18 cellular contexts compared by ENCODE assay signal in the genomic region with DNA sequence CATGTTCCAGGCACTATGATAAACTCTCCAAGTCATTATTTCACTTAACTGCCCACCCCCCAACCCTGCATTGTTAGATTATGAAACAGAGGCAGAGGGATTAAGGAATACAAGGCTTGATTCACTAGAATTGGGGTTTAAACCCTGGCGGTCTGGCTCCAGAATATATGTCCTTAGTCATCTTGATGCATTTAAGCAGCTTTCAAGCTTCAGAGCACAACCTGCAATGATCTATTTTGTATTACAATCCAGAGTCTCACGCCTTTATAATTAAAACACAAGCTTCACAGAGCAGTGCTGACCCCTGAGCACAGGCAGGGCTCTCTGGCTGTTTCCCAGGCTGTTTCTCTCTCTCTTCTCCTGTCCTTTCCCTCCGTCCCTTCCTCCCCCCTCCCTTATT.
DNase-seq lines count a peak whose midpoint lies in the region; FAIRE-seq and TF ChIP-seq lines count a peak whose summit lies in the region.
"Had no signal": no experiment of that assay in that cellular context is flagged by ENCODE, and none has a peak within 500 bp of the region (broad histone marks: within the 10 kb centered on the region; RNA-seq: fewer than 3 reads in every experiment).

No MANE protein-coding gene starts in this region.

- H3K36me3 Mint-ChIP-seq in neural progenitor cell = peaks cover 27% of the 10 kb centered on the region

- H3K4me2 ChIP-seq in neural progenitor cell = peak overlapping the region; percentile 37
- H3K4me2 ChIP-seq: A549 had no signal

- TF ChIP-seq CTCF in neural progenitor cell (IDR thresholded peaks at IDR 0.05) = no peak

- peaks cover 20% of the 10 kb centered on the region for H3F3A ChIP-seq in neural progenitor cell (ENCODE audit: low read depth)

- H3K36me3 ChIP-seq in neural progenitor cell = no peaks in the 10 kb centered on the region

- H4K20me1 ChIP-seq in neural progenitor cell (ENCODE audit: low read depth) = peaks cover 20% of the 10 kb centered on the region

- H3K9me3 ChIP-seq in neural progenitor cell (ENCODE audit: low read depth) = no peaks in the 10 kb centered on the region
- H3K9me3 ChIP-seq: Caco-2 had no signal

- H3K27me3 ChIP-seq in neural progenitor cell = no peaks in the 10 kb centered on the region

- DNase-seq in NCI-H2227 treated with DMSO at 0.1 percent for 48 hours (lab: John Stamatoyannopoulos, UW) = peak; percentile 12
- no peak for DNase-seq in NCI-H2227 (lab: John Stamatoyannopoulos, UW; ENCODE audit: unreplicated experiment)
- peak; percentile 21 for DNase-seq in amniotic epithelial cell (ENCODE audit: low read depth)
- DNase-seq in neural progenitor cell (ENCODE audit: low spot score) = peak; percentile 64
- no peak for DNase-seq in GM19239 (ENCODE audit: insufficient read length, low spot score)
- DNase-seq in stimulated activated CD4-positive, alpha-beta T cell treated with anti-CD3 and anti-CD28 coated beads, Interleukin-4, amount 100 ng/mL, for 1 hour = no peak
- no peak for DNase-seq in NOMO-1 treated with DMSO at 0.1 percent for 48 hours (lab: John Stamatoyannopoulos, UW; ENCODE audit: unreplicated experiment)
- DNase-seq: AML-193; Caco-2; CD4-positive, alpha-beta T cell; GOT3; H7 had no signal

- H3K4me3 ChIP-seq in neural progenitor cell = no peak overlapping the region
- H3K4me3 ChIP-seq: A549 had no signal

- FAIRE-seq in GM19239 (lab: Jason Lieb, UNC) = no peak
- FAIRE-seq: D721Med, G401.6, GM12891 had no signal

- peaks cover 37% of the 10 kb centered on the region for H3K4me1 Mint-ChIP-seq in neural progenitor cell

- peaks cover 42% of the 10 kb centered on the region for H3K79me2 ChIP-seq in neural progenitor cell (ENCODE audit: low read depth)

- H3K27me3 Mint-ChIP-seq in neural progenitor cell (ENCODE audit: insufficient read depth, low read depth) = no peaks in the 10 kb centered on the region
- H3K27me3 Mint-ChIP-seq: CD4-positive, alpha-beta T cell had no signal

- no peak overlapping the region for H3K4me3 Mint-ChIP-seq in neural progenitor cell
- H3K4me3 Mint-ChIP-seq: CD4-positive, alpha-beta T cell had no signal

- peaks cover 20% of the 10 kb centered on the region for H3K9me3 Mint-ChIP-seq in neural progenitor cell
- H3K9me3 Mint-ChIP-seq: CD4-positive, alpha-beta T cell had no signal

- H2AFZ ChIP-seq in neural progenitor cell (replicated peaks) = no peak overlapping the region

- H3K4me1 ChIP-seq in neural progenitor cell = peaks cover 17% of the 10 kb centered on the region

- peak overlapping the region; percentile 48 for H3K27ac ChIP-seq in neural progenitor cell
- H3K27ac ChIP-seq: 22Rv1, C4-2B had no signal

- H3K27ac Mint-ChIP-seq in neural progenitor cell = no peak overlapping the region
- H3K27ac Mint-ChIP-seq: CD4-positive, alpha-beta T cell had no signal

- no peak overlapping the region for H3K9ac ChIP-seq in neural progenitor cell

Comparison
In these comparisons a context has a peak if more than half of its experiments do, and no peak if none do; other contexts are left out.
1. DNase-seq: peak in NCI-H2227 treated with DMSO at 0.1 percent for 48 hours (single experiment), amniotic epithelial cell (single experiment) and neural progenitor cell (single experiment); none in NCI-H2227 (single experiment), GM19239 (single experiment), stimulated activated CD4-positive, alpha-beta T cell treated with anti-CD3 and anti-CD28 coated beads, Interleukin-4, amount 100 ng/mL, for 1 hour (single experiment) and NOMO-1 treated with DMSO at 0.1 percent for 48 hours (single experiment).